ENCODE assay signal across 10 cellular contexts in the genomic region with DNA sequence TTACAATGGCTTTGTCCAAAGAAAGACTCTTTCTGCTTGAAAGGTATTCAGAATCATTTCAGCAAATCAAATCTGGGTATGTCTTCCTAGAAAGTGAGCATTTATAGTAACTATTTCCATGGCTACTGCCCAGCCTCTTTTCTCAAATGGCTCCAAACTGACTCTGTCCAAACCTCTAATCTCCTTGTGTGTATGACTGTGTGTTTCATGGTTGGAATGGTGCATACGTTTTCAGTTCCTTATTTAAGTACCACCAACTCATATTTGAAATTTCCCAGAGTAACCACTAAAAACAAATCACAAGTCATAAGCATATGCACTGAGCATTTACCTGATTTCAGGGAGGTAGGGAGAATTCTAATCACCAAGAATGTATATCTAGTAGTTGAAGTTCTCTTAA.
DNase-seq lines count a peak whose midpoint lies in the region; ATAC-seq and TF ChIP-seq lines count a peak whose summit lies in the region.
"Had no signal": no experiment of that assay in that cellular context is flagged by ENCODE, and none has a peak within 500 bp of the region (broad histone marks: within the 10 kb centered on the region; RNA-seq: fewer than 3 reads in every experiment).

No MANE protein-coding gene starts in this region.

- H4K20me1 ChIP-seq in OCI-LY3 (ENCODE audit: insufficient read depth, low read length): no peaks in the 10 kb centered on the region
- no peaks in the 10 kb centered on the region for H4K20me1 ChIP-seq in osteoblast (ENCODE audit: insufficient read depth, low read length)

- H3K4me3 ChIP-seq in OCI-LY3 (ENCODE audit: low read length) (no peak overlapping the region), osteoblast (ENCODE audit: insufficient read depth, low read length) (no peak overlapping the region)
- H3K4me3 ChIP-seq: lower lobe of right lung had no signal

- H3K27me3 ChIP-seq in OCI-LY3 (ENCODE audit: low read depth, low read length) (peaks cover 38% of the 10 kb centered on the region; the same call in 1 of the 2 replicates), osteoblast (ENCODE audit: insufficient read depth, low read length) (no peaks in the 10 kb centered on the region)

- H3K36me3 ChIP-seq in OCI-LY3 (replicated peaks; ENCODE audit: low read depth, low read length) (no peaks in the 10 kb centered on the region), osteoblast (ENCODE audit: insufficient read depth, low read length) (no peaks in the 10 kb centered on the region)
- H3K36me3 ChIP-seq: lower lobe of right lung had no signal

- no peak overlapping the region for H3K27ac ChIP-seq in OCI-LY3 (ENCODE audit: low read length)
- H3K27ac ChIP-seq in osteoblast (ENCODE audit: low read depth, low read length): peak overlapping the region; percentile 99
- H3K27ac ChIP-seq: lower lobe of right lung had no signal

- peak; percentile 66 for ATAC-seq in GM18909 (IDR thresholded peaks at IDR 0.05; ENCODE audit: poor library complexity, unreplicated experiment)
- peak; percentile 88 for ATAC-seq in HG02870 (IDR thresholded peaks at IDR 0.05; ENCODE audit: unreplicated experiment)
- ATAC-seq in GM19035 (IDR thresholded peaks at IDR 0.05; ENCODE audit: unreplicated experiment): no peak
- ATAC-seq: lower lobe of right lung had no signal

- H3K9ac ChIP-seq in OCI-LY3 (ENCODE audit: low read length): no peak overlapping the region

- H2AFZ ChIP-seq in OCI-LY3 (ENCODE audit: low read depth, low read length) (no peak overlapping the region), osteoblast (ENCODE audit: low read length) (no peak overlapping the region)

- H3K4me2 ChIP-seq in OCI-LY3 (ENCODE audit: low read length) (peak overlapping the region; percentile 14), osteoblast (ENCODE audit: insufficient read depth, low read length) (peak overlapping the region; percentile 16)

- H3K4me1 ChIP-seq in OCI-LY3 (ENCODE audit: low read length): peaks cover 14% of the 10 kb centered on the region
- H3K4me1 ChIP-seq in osteoblast (ENCODE audit: insufficient read depth, low read length): peaks cover 34% of the 10 kb centered on the region
- H3K4me1 ChIP-seq: lower lobe of right lung had no signal

- H3K79me2 ChIP-seq in OCI-LY3 (ENCODE audit: low read length): no peaks in the 10 kb centered on the region
- H3K79me2 ChIP-seq in osteoblast (ENCODE audit: insufficient read depth, low read length): no peaks in the 10 kb centered on the region

- DNase-seq in osteoblast (ENCODE audit: insufficient read length, low spot score, missing footprints) (no peak), NCI-H187 (lab: John Stamatoyannopoulos, UW) (no peak), pons (ENCODE audit: low spot score) (no peak)
- DNase-seq in stimulated activated naive CD4-positive, alpha-beta T cell treated with Interleukin-2 at 50 U/mL for 16 hours (lab: John Stamatoyannopoulos, UW): no peak
- DNase-seq: lower lobe of right lung, RPMI8226 had no signal

- H3K9me3 ChIP-seq in OCI-LY3 (ENCODE audit: insufficient read depth, low read length) (no peaks in the 10 kb centered on the region), osteoblast (ENCODE audit: low read depth, low read length) (no peaks in the 10 kb centered on the region)
- H3K9me3 ChIP-seq: lower lobe of right lung had no signal

- no peak for TF ChIP-seq CTCF in OCI-LY3 (IDR thresholded peaks at IDR 0.05; ENCODE audit: low read depth, low read length)
- TF ChIP-seq CTCF in osteoblast (IDR thresholded peaks at IDR 0.05; ENCODE audit: extremely low read depth, low read depth, low read length): no peak
